Comparison of ENCODE assay signal across 29 cellular contexts in the genomic region with DNA sequence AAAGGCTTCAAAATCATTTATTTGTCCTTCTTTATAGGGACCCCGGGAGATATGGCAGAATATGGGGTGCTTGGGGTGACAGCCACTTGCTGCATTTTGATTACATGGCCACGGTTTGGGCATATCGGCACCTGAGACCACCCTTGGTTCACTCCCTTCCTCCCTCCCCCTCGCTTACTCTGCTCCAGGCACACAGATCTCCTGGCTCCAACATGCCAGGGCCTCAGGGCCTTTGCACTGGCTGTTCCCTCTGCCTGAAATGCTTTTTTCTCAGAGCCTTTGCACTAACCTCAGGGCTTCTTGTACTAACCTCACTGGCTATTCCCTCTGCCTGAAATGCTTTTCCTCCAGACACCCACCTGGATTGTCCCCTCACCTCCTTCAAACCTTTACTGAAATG. TPM values are rescaled to one million over a fixed set of nuclear protein-coding genes. Genes with fewer than 3 reads are reported as not detected.
DNase-seq lines count a peak whose midpoint lies in the region; ATAC-seq and TF ChIP-seq lines count a peak whose summit lies in the region.
"Had no signal": no experiment of that assay in that cellular context is flagged by ENCODE, and none has a peak within 500 bp of the region (broad histone marks: within the 10 kb centered on the region; RNA-seq: fewer than 3 reads in every experiment).

No MANE protein-coding gene starts in this region.

- H3K4me1 Mint-ChIP-seq in activated CD8-positive, alpha-beta memory T cell treated with anti-CD3 and anti-CD28 coated beads, Interleukin-2, amount 10 ng/mL, durations not matched to agents 7 days and 5 days: peaks cover 62% of the 10 kb centered on the region
- H3K4me1 Mint-ChIP-seq in CD14-positive monocyte (peaks cover 69% of the 10 kb centered on the region), natural killer cell (peaks cover 77 to 83% of the 10 kb centered on the region in 2 donors)
- H3K4me1 Mint-ChIP-seq: endodermal cell had no signal

- no peaks in the 10 kb centered on the region for H3K27me3 Mint-ChIP-seq in activated CD8-positive, alpha-beta memory T cell treated with anti-CD3 and anti-CD28 coated beads, Interleukin-2, amount 10 ng/mL, durations not matched to agents 7 days and 5 days
- peaks cover 0 to 2% (median 0%) of the 10 kb centered on the region in 3 donors for H3K27me3 Mint-ChIP-seq in CD14-positive monocyte (ENCODE audit: low read depth in 3 of 3)
- H3K27me3 Mint-ChIP-seq in natural killer cell (ENCODE audit: low read depth in 2 of 2): no peaks in the 10 kb centered on the region

- no peaks in the 10 kb centered on the region for H3K9me3 ChIP-seq in SU-DHL-6 (ENCODE audit: insufficient read depth, low read length)
- H3K9me3 ChIP-seq: testis had no signal

- H2AFZ ChIP-seq in SU-DHL-6 (ENCODE audit: low read depth, low read length, severe bottlenecking): no peak overlapping the region

- H3K9me3 Mint-ChIP-seq in activated CD8-positive, alpha-beta memory T cell treated with anti-CD3 and anti-CD28 coated beads, Interleukin-2, amount 10 ng/mL, durations not matched to agents 7 days and 5 days (ENCODE audit: low read depth): no peaks in the 10 kb centered on the region
- H3K9me3 Mint-ChIP-seq in CD14-positive monocyte (peaks cover 4 to 11% (median 7%) of the 10 kb centered on the region in 7 donors), natural killer cell (no peaks in the 10 kb centered on the region)

- TF ChIP-seq CTCF in CD14-positive monocyte (IDR thresholded peaks at IDR 0.05): no peak
- no peak for TF ChIP-seq CTCF in SU-DHL-6 (IDR thresholded peaks at IDR 0.05; ENCODE audit: insufficient read depth, low read length, poor library complexity, severe bottlenecking)
- TF ChIP-seq CTCF in natural killer cell (IDR thresholded peaks at IDR 0.05): no peak

- in situ Hi-C loops in KBM-7 (cut with MboI; ENCODE audit: low pct_unique_long_range_greater_than_20kb, low sequenced_read_pairs): no loop called here

- peak overlapping the region; percentile 57 for H3K27ac Mint-ChIP-seq in activated CD8-positive, alpha-beta memory T cell treated with anti-CD3 and anti-CD28 coated beads, Interleukin-2, amount 10 ng/mL, durations not matched to agents 7 days and 5 days
- H3K27ac Mint-ChIP-seq in CD14-positive monocyte (peak overlapping the region; percentile 46 to 90 (median 80)), natural killer cell (peak overlapping the region; percentile 50 to 72)
- H3K27ac Mint-ChIP-seq: endodermal cell had no signal

- H3K9me2 ChIP-seq in SU-DHL-6 (replicated peaks; ENCODE audit: insufficient read depth, low read length): no peaks in the 10 kb centered on the region

- peaks cover 21% of the 10 kb centered on the region for H3F3A ChIP-seq in SU-DHL-6 (ENCODE audit: insufficient read depth)

- H3K36me3 ChIP-seq in SU-DHL-6 (ENCODE audit: low read length): no peaks in the 10 kb centered on the region
- H3K36me3 ChIP-seq: HAP-1, left lung had no signal

- peaks cover 60% of the 10 kb centered on the region for H3K36me3 Mint-ChIP-seq in activated CD8-positive, alpha-beta memory T cell treated with anti-CD3 and anti-CD28 coated beads, Interleukin-2, amount 10 ng/mL, durations not matched to agents 7 days and 5 days
- peaks cover 43 to 62% of the 10 kb centered on the region in 2 donors for H3K36me3 Mint-ChIP-seq in CD14-positive monocyte
- no peaks in the 10 kb centered on the region for H3K36me3 Mint-ChIP-seq in natural killer cell

- H3K27me3 ChIP-seq in SU-DHL-6 (ENCODE audit: low read length): no peaks in the 10 kb centered on the region
- H3K27me3 ChIP-seq: left lung, testis had no signal

- DNase-seq in activated CD8-positive, alpha-beta memory T cell treated with anti-CD3 and anti-CD28 coated beads, Interleukin-2, amount 10 ng/mL, durations not matched to agents 7 days and 5 days: no peak
- no peak for DNase-seq in activated CD8-positive, alpha-beta memory T cell treated with anti-CD3 and anti-CD28 coated beads, Interleukin-2, amount 50 U/mL, for 4 hours
- DNase-seq in CD14-positive monocyte (ENCODE audit: low spot score) (no peak), natural killer cell (no peak), KBM-7 (no peak)
- DNase-seq: activated CD4-positive, alpha-beta T cell treated with anti-CD3 and anti-CD28 coated beads for 48 hours; central memory CD4-positive, alpha-beta T cell; COR-L47; endodermal cell; foreskin fibroblast; Kasumi-1; left lung; mesenchymal stem cell; NCI-H1417; NCI-H2081; NCI-H2227 treated with DMSO at 0.1 percent for 48 hours; NCI-H69; posterior cingulate gyrus; right cardiac atrium; SHP77; stimulated activated naive CD4-positive, alpha-beta T cell treated with Interleukin-2 at 50 U/mL for 16 hours; T-helper 9 cell; testis had no signal

- ATAC-seq in activated CD8-positive, alpha-beta memory T cell treated with anti-CD3 and anti-CD28 coated beads, Interleukin-2, amount 10 ng/mL, durations not matched to agents 7 days and 5 days: no peak
- ATAC-seq in natural killer cell: no peak
- no peak for ATAC-seq in HG02852 (IDR thresholded peaks at IDR 0.05; ENCODE audit: unreplicated experiment)
- ATAC-seq: esophagus mucosa, left lung, Panc1, right cardiac atrium had no signal

- intact Hi-C loops in CD14-positive monocyte (cut with micrococcal nuclease) (no loop called here), natural killer cell (cut with micrococcal nuclease) (no loop called here)

- no peak overlapping the region for H3K4me2 ChIP-seq in SU-DHL-6 (ENCODE audit: low read depth, low read length, poor library complexity, severe bottlenecking)
- H3K4me2 ChIP-seq: smooth muscle cell had no signal

- no peaks in the 10 kb centered on the region for H4K20me1 ChIP-seq in SU-DHL-6 (ENCODE audit: low read depth, low read length)

- 0 out of 2 replicates have a peak overlapping the region, but pooled peaks have one; percentile 40 for H3K27ac ChIP-seq in SU-DHL-6 (ENCODE audit: low read depth, low read length)
- H3K27ac ChIP-seq: testis had no signal

- H3K4me3 ChIP-seq in SU-DHL-6 (ENCODE audit: insufficient read depth, low read length, poor library complexity, severe bottlenecking): no peak overlapping the region
- H3K4me3 ChIP-seq: HAP-1, left lung, smooth muscle cell, testis had no signal

- peaks cover 78% of the 10 kb centered on the region for H3K79me2 ChIP-seq in SU-DHL-6 (ENCODE audit: insufficient read depth, low read length)

- no peak overlapping the region for H3K9ac ChIP-seq in SU-DHL-6 (ENCODE audit: low read length)

- no peak overlapping the region for H3K4me3 Mint-ChIP-seq in activated CD8-positive, alpha-beta memory T cell treated with anti-CD3 and anti-CD28 coated beads, Interleukin-2, amount 10 ng/mL, durations not matched to agents 7 days and 5 days
- no peak overlapping the region for H3K4me3 Mint-ChIP-seq in CD14-positive monocyte
- no peak overlapping the region for H3K4me3 Mint-ChIP-seq in natural killer cell
- H3K4me3 Mint-ChIP-seq: endodermal cell had no signal

- CTCF ChIA-PET in activated CD8-positive, alpha-beta memory T cell treated with anti-CD3 and anti-CD28 coated beads, Interleukin-2, amount 10 ng/mL, durations not matched to agents 7 days and 5 days (lab: Charles Lee): interaction anchor here (1.3 kb wide), 1 partner anchor 55 kb away, joined by 4 read pairs; no protein-coding TSS in a partner anchor

RNA-seq across cellular contexts. Expression of a gene that starts 23.8 kb away (rescaled TPM):
- 100 to 1,000 TPM in 1 of 2 experiments, 10 to 100 TPM in 1; 98.5 to 114 TPM for total RNA-seq in activated CD8-positive, alpha-beta memory T cell treated with anti-CD3 and anti-CD28 coated beads, Interleukin-2, amount 10 ng/mL, durations not matched to agents 7 days and 5 days
- polyA plus RNA-seq in CD14-positive monocyte: 10 to 100 TPM; 21.3 to 30.2 TPM
- 100 to 1,000 TPM; 141 to 167 (median 164) TPM for total RNA-seq in natural killer cell
- total RNA-seq: endodermal cell, smooth muscle cell had no signal
- polyA plus RNA-seq: smooth muscle cell had no signal

RNA-seq across cellular contexts. Expression of a gene that starts 29.0 kb away (rescaled TPM):
- 10 to 100 TPM; 13.8 to 22.3 TPM for total RNA-seq in activated CD8-positive, alpha-beta memory T cell treated with anti-CD3 and anti-CD28 coated beads, Interleukin-2, amount 10 ng/mL, durations not matched to agents 7 days and 5 days
- polyA plus RNA-seq in CD14-positive monocyte: not detected
- total RNA-seq in natural killer cell: 10 to 100 TPM; 14.6 to 20.1 (median 15.3) TPM

RNA-seq across cellular contexts. Expression of a gene that starts 56.8 kb away (rescaled TPM):
- total RNA-seq in activated CD8-positive, alpha-beta memory T cell treated with anti-CD3 and anti-CD28 coated beads, Interleukin-2, amount 10 ng/mL, durations not matched to agents 7 days and 5 days: 10 to 100 TPM; 13.7 to 22.2 TPM
- polyA plus RNA-seq in CD14-positive monocyte: 1 to 10 TPM; 1.5 to 1.9 TPM
- total RNA-seq in natural killer cell: 1 to 10 TPM; 1.0 to 5.2 (median 3.3) TPM

RNA-seq across cellular contexts. Expression of a gene that starts 58.9 kb away (rescaled TPM):
- 100 to 1,000 TPM in 1 of 2 experiments, 10 to 100 TPM in 1; 77.2 to 100 TPM for total RNA-seq in activated CD8-positive, alpha-beta memory T cell treated with anti-CD3 and anti-CD28 coated beads, Interleukin-2, amount 10 ng/mL, durations not matched to agents 7 days and 5 days
- 100 to 1,000 TPM; 129 to 147 TPM for polyA plus RNA-seq in CD14-positive monocyte
- total RNA-seq in natural killer cell: 10 to 100 TPM; 66.1 to 78.0 (median 76.9) TPM
